14 cellular contexts compared by ENCODE assay signal in genomic region chr3:50583897-50584296, GRCh38. TPM values are rescaled to one million over a fixed set of nuclear protein-coding genes. Genes with fewer than 3 reads are reported as not detected.
DNase-seq lines count a peak whose midpoint lies in the region; ATAC-seq and TF ChIP-seq lines count a peak whose summit lies in the region.
"Had no signal": no experiment of that assay in that cellular context is flagged by ENCODE, and none has a peak within 500 bp of the region (broad histone marks: within the 10 kb centered on the region; RNA-seq: fewer than 3 reads in every experiment).

No MANE protein-coding gene starts in this region.

- H3K27me3 ChIP-seq in suprapubic skin = no peaks in the 10 kb centered on the region
- H3K27me3 ChIP-seq: cardiac muscle cell, SJSA1, spleen had no signal

- no peak overlapping the region for H3K4me3 Mint-ChIP-seq in activated CD4-positive, alpha-beta T cell treated with anti-CD3 and anti-CD28 coated beads, Interleukin-2, amount 10 ng/mL, durations not matched to agents 24 days and 14 days
- H3K4me3 Mint-ChIP-seq in activated naive CD8-positive, alpha-beta T cell treated with anti-CD3 and anti-CD28 coated beads, Interleukin-2, amount 10 ng/mL, durations not matched to agents 7 days and 5 days = no peak overlapping the region

- intact Hi-C loops in activated CD4-positive, alpha-beta T cell treated with anti-CD3 and anti-CD28 coated beads, Interleukin-2, amount 10 ng/mL, durations not matched to agents 24 days and 14 days (cut with micrococcal nuclease) = no loop called here
- intact Hi-C loops in lower leg skin (cut with DNase I; ENCODE audit: low total_unique reads) = no loop called here

- ATAC-seq in activated naive CD8-positive, alpha-beta T cell treated with anti-CD3 and anti-CD28 coated beads, Interleukin-2, amount 10 ng/mL, durations not matched to agents 7 days and 5 days (ENCODE audit: low read depth) = no peak
- ATAC-seq in HG02885 (IDR thresholded peaks at IDR 0.05; ENCODE audit: poor library complexity, unreplicated experiment) = no peak

- H3K9me3 ChIP-seq in suprapubic skin = no peaks in the 10 kb centered on the region
- H3K9me3 ChIP-seq: SJSA1, spleen had no signal

- no peak for TF ChIP-seq CTCF in lower leg skin (IDR thresholded peaks at IDR 0.05)
- TF ChIP-seq CTCF in suprapubic skin (IDR thresholded peaks at IDR 0.05) = no peak

- 68 to 75% methylated on average over 6 of the region's 6 CpGs for WGBS in lower leg skin, 2 donors
- WGBS in suprapubic skin = 67% methylated on average over 1 of the region's 6 CpGs

- no peak for TF ChIP-seq POLR2A in lower leg skin (IDR thresholded peaks at IDR 0.05)
- no peak for TF ChIP-seq POLR2A in suprapubic skin (IDR thresholded peaks at IDR 0.05)

- no peak for DNase-seq in activated CD4-positive, alpha-beta T cell treated with anti-CD3 and anti-CD28 coated beads, Interleukin-2, amount 10 ng/mL, durations not matched to agents 24 days and 14 days
- DNase-seq in activated CD4-positive, alpha-beta T cell treated with anti-CD3 and anti-CD28 coated beads for 1 hour = no peak
- DNase-seq in activated naive CD8-positive, alpha-beta T cell treated with anti-CD3 and anti-CD28 coated beads, Interleukin-2, amount 10 ng/mL, durations not matched to agents 7 days and 5 days = no peak
- peak; percentile 83 to 96 for DNase-seq in lower leg skin (ENCODE audit: low spot score in 2 of 2)
- peak; percentile 91 for DNase-seq in suprapubic skin (ENCODE audit: low spot score in 2 of 2)
- no peak for DNase-seq in occipital lobe (lab: John Stamatoyannopoulos, UW)
- DNase-seq in amniotic stem cell (lab: John Stamatoyannopoulos, UW) = no peak
- DNase-seq: NCI-H510A treated with DMSO at 0.1 percent for 48 hours; spleen; stimulated activated naive CD4-positive, alpha-beta T cell had no signal

- POLR2A ChIA-PET in activated naive CD8-positive, alpha-beta T cell treated with anti-CD3 and anti-CD28 coated beads, Interleukin-2, amount 10 ng/mL, durations not matched to agents 7 days and 5 days (lab: Charles Lee) = interaction anchor here (4.1 to 26.1 kb wide), 2 partner anchors 11 to 25 kb away, joined by 27 to 3572 read pairs; partner anchors contain the start of genes CISH and MAPKAPK3

- peak overlapping the region; percentile 95 for H3K27ac Mint-ChIP-seq in activated CD4-positive, alpha-beta T cell treated with anti-CD3 and anti-CD28 coated beads, Interleukin-2, amount 10 ng/mL, durations not matched to agents 24 days and 14 days
- H3K27ac Mint-ChIP-seq in activated naive CD8-positive, alpha-beta T cell treated with anti-CD3 and anti-CD28 coated beads, Interleukin-2, amount 10 ng/mL, durations not matched to agents 7 days and 5 days = peak overlapping the region; percentile 79

- H3K4me1 ChIP-seq in suprapubic skin = peaks cover 23% of the 10 kb centered on the region
- H3K4me1 ChIP-seq: SJSA1 had no signal

- H3K27me3 Mint-ChIP-seq in activated CD4-positive, alpha-beta T cell treated with anti-CD3 and anti-CD28 coated beads, Interleukin-2, amount 10 ng/mL, durations not matched to agents 24 days and 14 days = no peaks in the 10 kb centered on the region
- H3K27me3 Mint-ChIP-seq in activated naive CD8-positive, alpha-beta T cell treated with anti-CD3 and anti-CD28 coated beads, Interleukin-2, amount 10 ng/mL, durations not matched to agents 7 days and 5 days = no peaks in the 10 kb centered on the region

- peaks cover 70% of the 10 kb centered on the region for H3K36me3 Mint-ChIP-seq in activated CD4-positive, alpha-beta T cell treated with anti-CD3 and anti-CD28 coated beads, Interleukin-2, amount 10 ng/mL, durations not matched to agents 24 days and 14 days (ENCODE audit: low read depth)
- H3K36me3 Mint-ChIP-seq in activated naive CD8-positive, alpha-beta T cell treated with anti-CD3 and anti-CD28 coated beads, Interleukin-2, amount 10 ng/mL, durations not matched to agents 7 days and 5 days = peaks cover 49% of the 10 kb centered on the region

- no peaks in the 10 kb centered on the region for H3K9me3 Mint-ChIP-seq in activated CD4-positive, alpha-beta T cell treated with anti-CD3 and anti-CD28 coated beads, Interleukin-2, amount 10 ng/mL, durations not matched to agents 24 days and 14 days
- H3K9me3 Mint-ChIP-seq in activated naive CD8-positive, alpha-beta T cell treated with anti-CD3 and anti-CD28 coated beads, Interleukin-2, amount 10 ng/mL, durations not matched to agents 7 days and 5 days = no peaks in the 10 kb centered on the region

- H3K36me3 ChIP-seq in suprapubic skin = peaks cover 21% of the 10 kb centered on the region
- H3K36me3 ChIP-seq: SJSA1 had no signal

- no peak for TF ChIP-seq EP300 in suprapubic skin (IDR thresholded peaks at IDR 0.05)

- H3K4me1 Mint-ChIP-seq in activated CD4-positive, alpha-beta T cell treated with anti-CD3 and anti-CD28 coated beads, Interleukin-2, amount 10 ng/mL, durations not matched to agents 24 days and 14 days = peaks cover 81% of the 10 kb centered on the region
- peaks cover 71% of the 10 kb centered on the region for H3K4me1 Mint-ChIP-seq in activated naive CD8-positive, alpha-beta T cell treated with anti-CD3 and anti-CD28 coated beads, Interleukin-2, amount 10 ng/mL, durations not matched to agents 7 days and 5 days

- H3K4me3 ChIP-seq in lower leg skin (ENCODE audit: low read depth, poor library complexity, severe bottlenecking) (no peak overlapping the region), suprapubic skin (no peak overlapping the region)
- H3K4me3 ChIP-seq: cardiac muscle cell, SJSA1, spleen had no signal

- H3K27ac ChIP-seq in suprapubic skin = peak overlapping the region; percentile 68
- H3K27ac ChIP-seq: cardiac muscle cell, KMS-11, SJSA1 had no signal

RNA-seq across cellular contexts. Expression of gene HEMK1, which starts 14.6 kb away (rescaled TPM):
- 62.9 and 66.0 TPM in 2 replicates for total RNA-seq in activated CD4-positive, alpha-beta T cell treated with anti-CD3 and anti-CD28 coated beads, Interleukin-2, amount 10 ng/mL, durations not matched to agents 24 days and 14 days
- total RNA-seq in activated naive CD8-positive, alpha-beta T cell treated with anti-CD3 and anti-CD28 coated beads, Interleukin-2, amount 10 ng/mL, durations not matched to agents 7 days and 5 days = 100 to 1,000 TPM in 1 of 2 experiments, 10 to 100 TPM in 1; 97.4 to 102 TPM
- 1 to 10 TPM; 2.9 to 8.1 (median 4.8) TPM for total RNA-seq in lower leg skin
- 10 to 100 TPM in 1 of 4 donors, 1 to 10 TPM in 3; 3.8 to 10.6 (median 8.4) TPM for total RNA-seq in suprapubic skin
- total RNA-seq in occipital lobe = 6.9 TPM

RNA-seq across cellular contexts. Expression of gene C3orf18, which starts 16.4 kb away (rescaled TPM):
- 32.6 and 35.4 TPM in 2 replicates for total RNA-seq in activated CD4-positive, alpha-beta T cell treated with anti-CD3 and anti-CD28 coated beads, Interleukin-2, amount 10 ng/mL, durations not matched to agents 24 days and 14 days
- total RNA-seq in activated naive CD8-positive, alpha-beta T cell treated with anti-CD3 and anti-CD28 coated beads, Interleukin-2, amount 10 ng/mL, durations not matched to agents 7 days and 5 days = 10 to 100 TPM; 53.2 to 58.4 TPM
- 1 to 10 TPM in 3 of 4 donors, under 1 TPM in 1; 0.27 to 3.9 (median 2.0) TPM for total RNA-seq in lower leg skin
- total RNA-seq in suprapubic skin = 1 to 10 TPM; 1.3 to 3.7 (median 2.2) TPM
- total RNA-seq in occipital lobe = 13.6 TPM

RNA-seq across cellular contexts. Expression of gene CISH, which starts 27.7 kb away (rescaled TPM):
- total RNA-seq in activated CD4-positive, alpha-beta T cell treated with anti-CD3 and anti-CD28 coated beads, Interleukin-2, amount 10 ng/mL, durations not matched to agents 24 days and 14 days = 359 and 361 TPM in 2 replicates
- total RNA-seq in activated naive CD8-positive, alpha-beta T cell treated with anti-CD3 and anti-CD28 coated beads, Interleukin-2, amount 10 ng/mL, durations not matched to agents 7 days and 5 days = 100 to 1,000 TPM; 365 to 400 TPM
- total RNA-seq in lower leg skin (10 to 100 TPM; 10.4 to 14.5 (median 12.9) TPM), suprapubic skin (10 to 100 TPM; 12.8 to 20.5 (median 14.7) TPM), occipital lobe (0.16 TPM)

RNA-seq across cellular contexts. Expression of gene MAPKAPK3, which starts 33.1 kb away (rescaled TPM):
- 199 and 207 TPM in 2 replicates for total RNA-seq in activated CD4-positive, alpha-beta T cell treated with anti-CD3 and anti-CD28 coated beads, Interleukin-2, amount 10 ng/mL, durations not matched to agents 24 days and 14 days
- total RNA-seq in activated naive CD8-positive, alpha-beta T cell treated with anti-CD3 and anti-CD28 coated beads, Interleukin-2, amount 10 ng/mL, durations not matched to agents 7 days and 5 days = 100 to 1,000 TPM; 176 to 195 TPM
- total RNA-seq in lower leg skin (100 to 1,000 TPM in 2 of 4 donors, 10 to 100 TPM in 2; 65.2 to 128 (median 91.7) TPM), suprapubic skin (100 to 1,000 TPM in 2 of 4 donors, 10 to 100 TPM in 2; 71.5 to 120 (median 99.4) TPM), occipital lobe (5.5 TPM)

Comparison
In these comparisons a context has a peak if more than half of its experiments do, and no peak if none do; other contexts are left out.
1. DNase-seq: peak in lower leg skin (2 of 2) and suprapubic skin (2 of 2); none in activated CD4-positive, alpha-beta T cell treated with anti-CD3 and anti-CD28 coated beads, Interleukin-2, amount 10 ng/mL, durations not matched to agents 24 days and 14 days (single experiment), activated CD4-positive, alpha-beta T cell treated with anti-CD3 and anti-CD28 coated beads for 1 hour (single experiment), activated naive CD8-positive, alpha-beta T cell treated with anti-CD3 and anti-CD28 coated beads, Interleukin-2, amount 10 ng/mL, durations not matched to agents 7 days and 5 days (single experiment), occipital lobe (single experiment) and amniotic stem cell (single experiment).
2. RNA of gene CISH, which starts 27.7 kb away (total RNA-seq): 365 to 400 TPM in activated naive CD8-positive, alpha-beta T cell treated with anti-CD3 and anti-CD28 coated beads, Interleukin-2, amount 10 ng/mL, durations not matched to agents 7 days and 5 days and 359 to 361 TPM in activated CD4-positive, alpha-beta T cell treated with anti-CD3 and anti-CD28 coated beads, Interleukin-2, amount 10 ng/mL, durations not matched to agents 24 days and 14 days; 12.8 to 20.5 TPM in suprapubic skin, 10.4 to 14.5 TPM in lower leg skin and 0.16 TPM in occipital lobe (single experiment); every median in the first group is over 10 times any median in the second.